ENCODE assay signal across 9 cellular contexts in genomic region chr1:151146072-151146415, GRCh38. TPM values are rescaled to one million over a fixed set of nuclear protein-coding genes. Genes with fewer than 3 reads are reported as not detected.
DNase-seq lines count a peak whose midpoint lies in the region; ATAC-seq and TF ChIP-seq lines count a peak whose summit lies in the region.
"Had no signal": no experiment of that assay in that cellular context is flagged by ENCODE, and none has a peak within 500 bp of the region (broad histone marks: within the 10 kb centered on the region; RNA-seq: fewer than 3 reads in every experiment).

No MANE protein-coding gene starts in this region.

- ATAC-seq in HG02884 (IDR thresholded peaks at IDR 0.05; ENCODE audit: unreplicated experiment) (no peak), HG03432 (IDR thresholded peaks at IDR 0.05; ENCODE audit: unreplicated experiment) (no peak)

- TF ChIP-seq CTCF in LNCaP clone FGC (IDR thresholded peaks at IDR 0.05; ENCODE audit: control insufficient read depth, extremely low read depth, insufficient read depth): no peak

- peak; percentile 49 for DNase-seq in G401 (ENCODE audit: low spot score)
- DNase-seq in LNCaP clone FGC (ENCODE audit: low read depth): no peak
- peak; percentile 23 for DNase-seq in myocyte (ENCODE audit: low read depth)
- no peak for DNase-seq in COR-L47 (lab: John Stamatoyannopoulos, UW)
- no peak for DNase-seq in NCI-H2107 treated with DMSO at 0.1 percent for 48 hours (lab: John Stamatoyannopoulos, UW; ENCODE audit: unreplicated experiment)

- peaks cover 7% of the 10 kb centered on the region for H3K36me3 Mint-ChIP-seq in dendritic cell treated with granulocyte-macrophage colony-stimulating factor and Interleukin-4, amounts not matched to agents 40 ng/mL and 50 ng/mL, for 4 days (ENCODE audit: low read depth)

- intact Hi-C loops in dendritic cell treated with granulocyte-macrophage colony-stimulating factor and Interleukin-4, amounts not matched to agents 40 ng/mL and 50 ng/mL, for 4 days (cut with micrococcal nuclease): no loop called here

- H3K9me3 Mint-ChIP-seq in dendritic cell treated with granulocyte-macrophage colony-stimulating factor and Interleukin-4, amounts not matched to agents 40 ng/mL and 50 ng/mL, for 4 days: no peaks in the 10 kb centered on the region

- in situ Hi-C loops in G401 (cut with HindIII; ENCODE audit: low sequenced_read_pairs): no loop called here

- peaks cover 22% of the 10 kb centered on the region for H3K4me1 Mint-ChIP-seq in dendritic cell treated with granulocyte-macrophage colony-stimulating factor and Interleukin-4, amounts not matched to agents 40 ng/mL and 50 ng/mL, for 4 days (ENCODE audit: low read depth)

- peaks cover 42% of the 10 kb centered on the region for H3K27me3 Mint-ChIP-seq in dendritic cell treated with granulocyte-macrophage colony-stimulating factor and Interleukin-4, amounts not matched to agents 40 ng/mL and 50 ng/mL, for 4 days

- peak overlapping the region; percentile 64 for H3K4me3 ChIP-seq in LNCaP clone FGC (ENCODE audit: low read depth, low read length)

- H3K4me3 Mint-ChIP-seq in dendritic cell treated with granulocyte-macrophage colony-stimulating factor and Interleukin-4, amounts not matched to agents 40 ng/mL and 50 ng/mL, for 4 days: peak overlapping the region; percentile 83

- H3K27ac Mint-ChIP-seq in dendritic cell treated with granulocyte-macrophage colony-stimulating factor and Interleukin-4, amounts not matched to agents 40 ng/mL and 50 ng/mL, for 4 days: peak overlapping the region; percentile 40

RNA-seq across cellular contexts. Expression of gene SEMA6C, which starts 0.4 kb away (rescaled TPM):
- total RNA-seq in G401 (2014; rRNA removed; shearing (Covaris generic)): 2.0 TPM in 2 replicates
- 73.1 and 132 TPM in 2 replicates for total RNA-seq in myocyte
- 24.5 TPM for polyA plus RNA-seq in myocyte (2012)

RNA-seq across cellular contexts. Expression of gene TNFAIP8L2, which starts 10.4 kb away (rescaled TPM):
- total RNA-seq in G401 (2014; rRNA removed; shearing (Covaris generic)): not detected in 2 replicates
- not detected in 2 replicates for total RNA-seq in myocyte
- 0.38 TPM for polyA plus RNA-seq in myocyte (2012)
- total RNA-seq: RPMI7951 had no signal

RNA-seq across cellular contexts. Expression of gene LYSMD1, which starts 19.7 kb away (rescaled TPM):
- total RNA-seq in G401 (2014; rRNA removed; shearing (Covaris generic)): 6.2 and 8.9 TPM in 2 replicates
- total RNA-seq in myocyte: 18.7 and 23.9 TPM in 2 replicates
- 12.1 TPM for polyA plus RNA-seq in myocyte (2012)

RNA-seq across cellular contexts. Expression of gene SCNM1, which starts 19.9 kb away (rescaled TPM):
- total RNA-seq in G401 (2014; rRNA removed; shearing (Covaris generic)): 44.3 and 57.7 TPM in 2 replicates
- 26.0 and 26.1 TPM in 2 replicates for total RNA-seq in myocyte
- polyA plus RNA-seq in myocyte (2012): 47.3 TPM

RNA-seq across cellular contexts. Expression of gene TMOD4, which starts 29.7 kb away (rescaled TPM):
- not detected in 2 replicates for total RNA-seq in G401 (2014; rRNA removed; shearing (Covaris generic))
- 0.35 and 0.47 TPM in 2 replicates for total RNA-seq in myocyte
- 0.18 TPM for polyA plus RNA-seq in myocyte (2012)

Comparison
In these comparisons a context has a peak if more than half of its experiments do, and no peak if none do; other contexts are left out.
1. DNase-seq: peak in G401 (single experiment) and myocyte (single experiment); none in LNCaP clone FGC (single experiment), COR-L47 (single experiment) and NCI-H2107 treated with DMSO at 0.1 percent for 48 hours (single experiment).
2. RNA of gene SEMA6C, which starts 0.4 kb away (total RNA-seq): 73.1 to 132 TPM in myocyte; 2.0 TPM in G401; every median in the first group is over 10 times any median in the second.